ENCODE assay signal across 1 cellular context in the genomic region with DNA sequence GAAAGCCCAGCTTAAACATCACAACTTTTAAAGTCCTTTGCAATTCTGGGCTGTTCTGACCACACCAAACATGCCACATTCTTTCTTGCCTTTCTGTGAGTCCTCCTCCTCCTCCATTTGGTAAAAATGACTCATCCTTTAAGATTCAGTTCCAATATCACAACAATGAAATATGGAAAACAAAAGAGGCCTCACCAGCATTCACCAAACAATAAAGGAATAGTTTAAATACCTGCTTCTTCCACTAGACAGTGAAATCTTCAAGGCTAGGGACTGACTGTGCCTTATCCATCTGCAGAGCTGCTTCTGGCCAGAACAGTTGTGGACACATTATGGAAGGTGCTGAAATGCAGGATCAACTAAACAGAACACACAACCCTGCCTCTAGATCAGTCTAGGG.
A peak's percentile ranks its signal among the peaks of the same experiment; 100 is the strongest.
TF ChIP-seq lines count a peak whose summit lies in the region.

No MANE protein-coding gene starts in this region.

TF ChIP-seq in K562, 482 proteins besides CTCF, POLR2A, EP300 and RAD21:
- TF ChIP-seq FOSL1 (tag; conservative IDR thresholded peaks at IDR 0.05) (peak; percentile 66), ATF3 (IDR thresholded peaks at IDR 0.05) (peak; percentile 75), ATF3 (CRISPR knock-in tag; conservative IDR thresholded peaks at IDR 0.05) (no peak), SMARCC2 (IDR thresholded peaks at IDR 0.05; ENCODE audit: low read depth) (no peak), JUND (IDR thresholded peaks at IDR 0.05; ENCODE audit: borderline replicate concordance, low read depth, low read length) (peak; percentile 45; the same call in 1 of the 2 replicates), JUND (tag; IDR thresholded peaks at IDR 0.05; ENCODE audit: borderline replicate concordance, low read depth, low read length) (no peak), LCOR (CRISPR knock-in tag; IDR thresholded peaks at IDR 0.05) (no peak)
TF ChIP-seq in K562: peak in this region for 3.
